Comparison of ENCODE assay signal across 8 cellular contexts in the genomic region with DNA sequence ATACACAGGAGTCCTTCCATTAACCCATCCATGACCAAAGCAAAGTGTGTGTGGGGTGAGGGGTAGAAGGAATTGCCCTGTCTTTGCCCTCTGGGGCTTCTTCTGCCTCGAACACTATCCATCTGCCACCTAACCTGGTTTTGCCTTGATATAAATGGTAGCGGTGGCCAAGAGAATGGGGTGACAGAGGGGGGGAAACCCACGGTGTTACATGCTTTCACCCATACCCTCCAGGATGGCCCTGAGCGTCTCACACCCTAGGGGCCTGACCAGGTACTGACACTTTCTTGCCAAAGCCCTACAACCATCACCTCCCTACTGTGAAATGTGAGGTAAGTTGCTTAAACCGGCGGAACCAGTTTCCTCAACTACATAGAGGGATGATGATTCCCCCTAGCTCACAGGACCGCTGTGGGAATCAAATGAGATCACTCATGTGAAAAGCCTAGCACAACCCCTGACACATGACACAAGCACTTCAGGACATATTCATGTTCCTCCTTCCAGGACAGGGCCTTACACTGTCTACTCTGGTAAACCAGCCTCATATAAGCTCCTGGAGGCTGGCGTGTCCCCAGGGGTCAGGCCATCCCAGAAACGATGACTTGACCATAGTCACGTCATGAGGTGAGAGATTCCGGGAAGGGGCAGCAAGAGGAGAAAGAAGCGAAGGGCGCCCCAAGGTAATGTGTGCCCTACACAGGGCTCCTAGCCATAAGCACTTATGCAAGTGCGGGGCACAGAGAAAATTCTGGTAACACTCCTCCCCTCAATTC. TPM values are rescaled to one million over a fixed set of nuclear protein-coding genes. Genes with fewer than 3 reads are reported as not detected.
DNase-seq lines count a peak whose midpoint lies in the region; ATAC-seq, FAIRE-seq and TF ChIP-seq lines count a peak whose summit lies in the region.

No MANE protein-coding gene starts in this region.

- H3K9me3 Mint-ChIP-seq in activated T-cell treated with anti-CD3 and anti-CD28 coated beads, Interleukin-2, amount 50 U/mL, for 4 hours = no peaks in the 10 kb centered on the region

- peak overlapping the region; percentile 96 to 100 for H3K27ac ChIP-seq in A549
- peak overlapping the region; percentile 99 for H3K27ac ChIP-seq in vagina

- TF ChIP-seq POLR2A in A549 (IDR thresholded peaks at IDR 0.05; ENCODE audit: low read length) = no peak
- TF ChIP-seq POLR2A in vagina (IDR thresholded peaks at IDR 0.05) = peak in 1 of 2 donors; percentile 35

- TF ChIP-seq RAD21 in A549 (conservative IDR thresholded peaks at IDR 0.05 in 1 of 2, IDR thresholded peaks at IDR 0.05 in 1 of 2) = peak in 1 of 2 experiments; percentile 21; a peak in 1 of 5 replicates

- peaks cover 68% of the 10 kb centered on the region for H3K4me1 Mint-ChIP-seq in activated T-cell treated with anti-CD3 and anti-CD28 coated beads, Interleukin-2, amount 50 U/mL, for 4 hours (ENCODE audit: low read depth)

- H3K36me3 Mint-ChIP-seq in activated T-cell treated with anti-CD3 and anti-CD28 coated beads, Interleukin-2, amount 50 U/mL, for 4 hours (ENCODE audit: insufficient read depth) = no peaks in the 10 kb centered on the region

- CTCF ChIA-PET in A549 (lab: Yijun Ruan, JAX) = interaction anchor here (0.8 to 8.5 kb wide), 9 partner anchors 8 to 230 kb away, joined by 3 to 89 read pairs (median 9); partner anchors contain the start of gene MXD1

- H3K27me3 Mint-ChIP-seq in activated T-cell treated with anti-CD3 and anti-CD28 coated beads, Interleukin-2, amount 50 U/mL, for 4 hours (ENCODE audit: low read depth) = no peaks in the 10 kb centered on the region

- no peak for FAIRE-seq in A549 (lab: Jason Lieb, UNC)

- no peaks in the 10 kb centered on the region for H3K36me3 ChIP-seq in neuron (ENCODE audit: insufficient read depth, low read length)
- H3K36me3 ChIP-seq in vagina = no peaks in the 10 kb centered on the region

- H2AFZ ChIP-seq in neuron (ENCODE audit: low read depth, low read length) = no peak overlapping the region

- TF ChIP-seq EP300 in A549 (IDR thresholded peaks at IDR 0.05) = no peak

- H3K4me1 ChIP-seq in A549 (peaks cover 39% of the 10 kb centered on the region), neuron (ENCODE audit: insufficient read depth, low read length) (peaks cover 19% of the 10 kb centered on the region), vagina (peaks cover 28% of the 10 kb centered on the region)

- H3K9me3 ChIP-seq in A549 (no peaks in the 10 kb centered on the region), neuron (ENCODE audit: low read length) (no peaks in the 10 kb centered on the region), vagina (no peaks in the 10 kb centered on the region)

- H3K4me3 Mint-ChIP-seq in activated T-cell treated with anti-CD3 and anti-CD28 coated beads, Interleukin-2, amount 50 U/mL, for 4 hours = peak overlapping the region; percentile 87

- peak overlapping the region; percentile 63 for H3K4me3 ChIP-seq in A549
- peak overlapping the region; percentile 58 for H3K4me3 ChIP-seq in fibroblast of villous mesenchyme (ENCODE audit: low read depth, low read length)
- peak overlapping the region; percentile 55 for H3K4me3 ChIP-seq in neuron (ENCODE audit: low read length)
- peak overlapping the region; percentile 71 to 77 for H3K4me3 ChIP-seq in vagina

- 86% methylated on average over 14 of the region's 14 CpGs for WGBS in A549 (ENCODE audit: missing lambda C conversion rate)

- peak overlapping the region; percentile 92 for H3K4me2 ChIP-seq in A549

- no peaks in the 10 kb centered on the region for H3K27me3 ChIP-seq in neuron (ENCODE audit: insufficient read depth, low read length)
- H3K27me3 ChIP-seq in vagina = no peaks in the 10 kb centered on the region

- DNase-seq in A549 (ENCODE audit: low read depth in 1 of 2, low spot score in 1 of 2) (peak in 1 of 2 experiments; percentile 77), NCI-H69 (lab: John Stamatoyannopoulos, UW) (peak; percentile 34), fibroblast of villous mesenchyme (ENCODE audit: low read depth) (peak; percentile 53), vagina (ENCODE audit: extremely low spot score in 2 of 2) (peak in 1 of 2 donors; percentile 94)
- peak; percentile 45 for DNase-seq in activated T-cell treated with anti-CD3 and anti-CD28 coated beads, Interleukin-2, amount 50 U/mL, for 4 hours

- TF ChIP-seq CTCF in A549 (IDR thresholded peaks at IDR 0.05) = no peak
- TF ChIP-seq CTCF in fibroblast of villous mesenchyme (IDR thresholded peaks at IDR 0.05; ENCODE audit: insufficient read depth, low read depth, low read length) = peak; percentile 22
- TF ChIP-seq CTCF in vagina (IDR thresholded peaks at IDR 0.05) = peak in 1 of 3 experiments; percentile 33

- POLR2A ChIA-PET in A549 (lab: Yijun Ruan, JAX) = interaction anchor here (1.0 to 5.5 kb wide), 8 partner anchors 8 to 227 kb away, joined by 3 to 87 read pairs (median 10); partner anchors contain the start of genes C2orf42, MXD1 and SNRPG

- ATAC-seq in A549 = peak; percentile 22 to 40; a peak in 3 of 6 replicates
- ATAC-seq in GM18508 (IDR thresholded peaks at IDR 0.05; ENCODE audit: insufficient read depth, unreplicated experiment) = peak; percentile 39
- ATAC-seq in HG03095 (IDR thresholded peaks at IDR 0.05; ENCODE audit: unreplicated experiment) = peak; percentile 35
- ATAC-seq in activated T-cell treated with anti-CD3 and anti-CD28 coated beads, Interleukin-2, amount 50 U/mL, for 4 hours = peak; percentile 21 to 30

- intact Hi-C loops in vagina (cut with DNase I) = no loop called here

TF ChIP-seq in A549, 52 proteins besides CTCF, POLR2A, EP300 and RAD21:
- TF ChIP-seq FOSB (CRISPR knock-in tag; IDR thresholded peaks at IDR 0.05) (0 out of 2 replicates have a peak, but pooled peaks have one; percentile 69), TFCP2L1 (CRISPR knock-in tag; IDR thresholded peaks at IDR 0.05) (0 out of 2 replicates have a peak, but pooled peaks have one; percentile 27), FOSL2 (IDR thresholded peaks at IDR 0.05) (no peak), FOSL2 (CRISPR knock-in tag; IDR thresholded peaks at IDR 0.05) (0 out of 2 replicates have a peak, but pooled peaks have one; percentile 12), HOXB5 (CRISPR knock-in tag; IDR thresholded peaks at IDR 0.05) (no peak)

RNA-seq across cellular contexts. Expression of gene C2orf42, which starts 49.7 kb away (rescaled TPM):
- polyA plus RNA-seq in A549 (2011; rRNA removed) (10.4 and 14.8 TPM in 2 replicates), A549 (2017; fragmentation: RNase III; extraction: RNeasy Plus Mini Kit Qiagen cat#74134 plus additional on column Dnase treatment) (8.1 to 9.5 TPM (median 8.3 TPM) in 3 replicates)
- 3.6 and 4.9 TPM in 2 replicates for polyA plus RNA-seq in A549 (2012; cell fraction: cytosol; rRNA removed)
- polyA plus RNA-seq in A549 (2012; cell fraction: nucleus; rRNA removed) = 5.0 and 7.0 TPM in 2 replicates
- 49.4 and 61.1 TPM in 2 replicates for polyA minus RNA-seq in A549 (2011; rRNA and poly(A)+ RNA removed)
- total RNA-seq in activated T-cell treated with anti-CD3 and anti-CD28 coated beads, Interleukin-2, amount 50 U/mL, for 4 hours = 10 to 100 TPM; 16.7 to 20.1 (median 18.5) TPM
- total RNA-seq in fibroblast of villous mesenchyme (14.5 and 33.7 TPM in 2 replicates), vagina (17.4 TPM)

RNA-seq across cellular contexts. Expression of gene PCBP1, which starts 53.9 kb away (rescaled TPM):
- polyA plus RNA-seq in A549 (2011; rRNA removed) = 86.8 and 134 TPM in 2 replicates
- 207 and 256 TPM in 2 replicates for polyA plus RNA-seq in A549 (2012; cell fraction: cytosol; rRNA removed)
- 280 and 285 TPM in 2 replicates for polyA plus RNA-seq in A549 (2012; cell fraction: nucleus; rRNA removed)
- polyA plus RNA-seq in A549 (2017; fragmentation: RNase III; extraction: RNeasy Plus Mini Kit Qiagen cat#74134 plus additional on column Dnase treatment) = 284 to 310 TPM (median 304 TPM) in 3 replicates
- polyA minus RNA-seq in A549 (2011; rRNA and poly(A)+ RNA removed) = 92.8 and 115 TPM in 2 replicates
- 100 to 1,000 TPM; 427 to 493 (median 462) TPM for total RNA-seq in activated T-cell treated with anti-CD3 and anti-CD28 coated beads, Interleukin-2, amount 50 U/mL, for 4 hours
- 32.9 and 45.3 TPM in 2 replicates for total RNA-seq in fibroblast of villous mesenchyme
- total RNA-seq in vagina = 210 TPM
